Comparison of ENCODE assay signal across 16 cellular contexts in genomic region chr21:36476541-36476940, GRCh38. TPM values are rescaled to one million over a fixed set of nuclear protein-coding genes. Genes with fewer than 3 reads are reported as not detected.
A peak's percentile ranks its signal among the peaks of the same experiment; 100 is the strongest.
DNase-seq lines count a peak whose midpoint lies in the region; ATAC-seq, FAIRE-seq and TF ChIP-seq lines count a peak whose summit lies in the region.
"Not testable (repeated sequence)": the region's sequence is repeated elsewhere in the genome, so short reads cannot be mapped to it uniquely, and the experiment has no call there.
"Had no signal": no experiment of that assay in that cellular context is flagged by ENCODE, and none has a peak within 500 bp of the region (broad histone marks: within the 10 kb centered on the region; RNA-seq: fewer than 3 reads in every experiment).

No MANE protein-coding gene starts in this region.

- peaks cover 17% of the 10 kb centered on the region for H3K79me1 ChIP-seq in trophoblast cell (ENCODE audit: low read length)

- not testable (repeated sequence) for H3F3A ChIP-seq in PC-3 (ENCODE audit: low read length, unreplicated experiment)

- not testable (repeated sequence) for H3K14ac ChIP-seq in trophoblast cell (ENCODE audit: low read length)

- H3K27ac ChIP-seq in A549 = peak overlapping the region; percentile 81 to 87; a peak in 5 of 6 replicates
- peak overlapping the region; percentile 83; the same call in 1 of the 2 replicates for H3K27ac ChIP-seq in PC-3 (ENCODE audit: low read length)
- H3K27ac ChIP-seq in astrocyte (ENCODE audit: low read depth, low read length); small intestine (ENCODE audit: low read depth in 1 of 2, low read length in 1 of 2): not testable (repeated sequence)
- peak overlapping the region; percentile 94 for H3K27ac ChIP-seq in cardiac muscle cell
- peak overlapping the region; percentile 48 for H3K27ac ChIP-seq in HepG2 (ENCODE audit: extremely low read length, insufficient read depth, low read length)
- peak overlapping the region; percentile 8 for H3K27ac ChIP-seq in trophoblast cell (ENCODE audit: low read depth, low read length)
- H3K27ac ChIP-seq in stomach = peak overlapping the region in 3 of 5 donors; percentile 7 to 40 (median 19)

- not testable (repeated sequence) for H3K9ac ChIP-seq in PC-3 (ENCODE audit: low read length); astrocyte (ENCODE audit: low read length); trophoblast cell (ENCODE audit: low read length)
- H3K9ac ChIP-seq in HepG2 (ENCODE audit: insufficient read depth, low read depth, low read length) = 0 out of 2 replicates have a peak overlapping the region, but pooled peaks have one; percentile 54

- DNase-seq in A549 (ENCODE audit: low read depth in 1 of 2, low spot score in 1 of 2); PC-3; cardiac muscle cell (ENCODE audit: low read depth in 1 of 2, low spot score in 1 of 2); HepG2 (ENCODE audit: low spot score); trophoblast cell: not testable (repeated sequence)
- peak; percentile 30 for DNase-seq in astrocyte (ENCODE audit: low read depth)
- peak; percentile 23 for DNase-seq in small intestine
- DNase-seq in stomach = peak; percentile 67

- H3K4me1 Mint-ChIP-seq in astrocyte (ENCODE audit: low read depth, unreplicated experiment) = peaks cover 31% of the 10 kb centered on the region

- POLR2A ChIA-PET in A549 (lab: Yijun Ruan, JAX); PC-3 (lab: Charles Lee; ENCODE audit: unreplicated experiment); HepG2 (lab: Yijun Ruan, JAX): not testable (repeated sequence)

- not testable (repeated sequence) for H3K23ac ChIP-seq in trophoblast cell (ENCODE audit: low read length)

- intact Hi-C loops in PC-3 (cut with micrococcal nuclease); HepG2 (cut with micrococcal nuclease; ENCODE audit: unreplicated experiment); stomach (cut with DNase I; ENCODE audit: low total_unique reads): not testable (repeated sequence)

- not testable (repeated sequence) for TF ChIP-seq POLR2A in A549 (IDR thresholded peaks at IDR 0.05; ENCODE audit: low read length); HepG2 (IDR thresholded peaks at IDR 0.05; ENCODE audit: insufficient read depth in 1 of 2, low read depth in 2 of 2, low read length in 2 of 2); stomach (IDR thresholded peaks at IDR 0.05)

- H3K4me3 ChIP-seq in A549; PC-3 (ENCODE audit: low read length); astrocyte (ENCODE audit: insufficient read depth, low read depth, low read length); cardiac muscle cell; HepG2 (replicated peaks in 1 of 3; ENCODE audit: insufficient read depth in 1 of 3, low read depth in 2 of 3, low read length in 3 of 3); trophoblast cell (ENCODE audit: low read depth, low read length); small intestine (ENCODE audit: low read depth in 1 of 2, low read length in 2 of 2); stomach: not testable (repeated sequence)

- in situ Hi-C loops in HepG2 (cut with HindIII; ENCODE audit: extremely low pct_ligation_motif_present, low pct_unique_long_range_greater_than_20kb) = not testable (repeated sequence)

- H4K20me1 ChIP-seq in PC-3 (ENCODE audit: low read length); astrocyte (ENCODE audit: insufficient read depth, low read length); HepG2 (ENCODE audit: insufficient read depth, low read length): not testable (repeated sequence)

- CTCF ChIA-PET in A549 (lab: Yijun Ruan, JAX); PC-3 (lab: Charles Lee); HepG2 (lab: Yijun Ruan, JAX; ENCODE audit: low intra/inter-chr PET ratio, low total read pairs): not testable (repeated sequence)

- TF ChIP-seq EP300 in A549 (IDR thresholded peaks at IDR 0.05); HepG2 (IDR thresholded peaks at IDR 0.05; ENCODE audit: low read depth in 2 of 2, low read length in 2 of 2); HepG2 (CRISPR knock-in tag; IDR thresholded peaks at IDR 0.05; ENCODE audit: borderline replicate concordance); stomach (IDR thresholded peaks at IDR 0.05): not testable (repeated sequence)

- not testable (repeated sequence) for H3K9me2 ChIP-seq in PC-3 (replicated peaks; ENCODE audit: low read length)

- not testable (repeated sequence) for H3K27me3 ChIP-seq in PC-3 (ENCODE audit: low read length); astrocyte (ENCODE audit: insufficient read depth, low read length); cardiac muscle cell; HepG2 (ENCODE audit: control insufficient read depth in 1 of 2, insufficient read depth in 2 of 2, low read length in 2 of 2); trophoblast cell (ENCODE audit: insufficient read depth, low read length); small intestine (ENCODE audit: control insufficient read depth in 2 of 2, insufficient read depth in 2 of 2, low read length in 2 of 2); stomach

- H3K4ac ChIP-seq in trophoblast cell (ENCODE audit: low read depth, low read length) = not testable (repeated sequence)

- not testable (repeated sequence) for H3K4me3 Mint-ChIP-seq in astrocyte (ENCODE audit: unreplicated experiment)

- not testable (repeated sequence) for H3K27ac Mint-ChIP-seq in astrocyte (ENCODE audit: unreplicated experiment)

- not testable (repeated sequence) for H4K12ac ChIP-seq in trophoblast cell (ENCODE audit: low read depth, low read length)

- H3K79me2 ChIP-seq in PC-3 (ENCODE audit: low read length) (peaks cover 19% of the 10 kb centered on the region), HepG2 (ENCODE audit: insufficient read depth, low read length) (peaks cover 15% of the 10 kb centered on the region)
- not testable (repeated sequence) for H3K79me2 ChIP-seq in astrocyte (ENCODE audit: insufficient read depth, low read length); trophoblast cell (ENCODE audit: control insufficient read depth, insufficient read depth, low read length, poor library complexity)

- not testable (repeated sequence) for H3K36me3 ChIP-seq in PC-3 (ENCODE audit: low read depth, low read length); astrocyte (ENCODE audit: insufficient read depth, low read length); cardiac muscle cell; HepG2 (replicated peaks in 1 of 2; ENCODE audit: control insufficient read depth in 1 of 2, insufficient read depth in 2 of 2, low read length in 2 of 2); trophoblast cell (ENCODE audit: control insufficient read depth in 1 of 2, insufficient read depth in 2 of 2, low read length in 2 of 2); small intestine (ENCODE audit: control insufficient read depth in 2 of 2, insufficient read depth in 2 of 2, low read length in 2 of 2); stomach

- not testable (repeated sequence) for FAIRE-seq in A549 (lab: Jason Lieb, UNC); astrocyte (lab: Jason Lieb, UNC); HepG2 (lab: Jason Lieb, UNC); small intestine (lab: Jason Lieb, UNC)

- not testable (repeated sequence) for H2BK120ac ChIP-seq in trophoblast cell (ENCODE audit: insufficient read depth, low read length, poor library complexity)

- not testable (repeated sequence) for BruUV-seq in PC-3 (replicated peaks; lab: Mats Ljungman, UMichigan); HepG2 (replicated peaks; lab: Mats Ljungman, UMichigan)

- not testable (repeated sequence) for H3K4me2 ChIP-seq in A549; PC-3 (ENCODE audit: low read length); astrocyte (ENCODE audit: low read length); trophoblast cell (ENCODE audit: low read length)
- H3K4me2 ChIP-seq in HepG2 (ENCODE audit: low read depth, low read length) = peak overlapping the region; percentile 96; the same call in 1 of the 2 replicates

- not testable (repeated sequence) for H2BK12ac ChIP-seq in trophoblast cell (ENCODE audit: low read length)

- not testable (repeated sequence) for ATAC-seq in A549, PC-3, HepG2

- H3K27me3 Mint-ChIP-seq in astrocyte (ENCODE audit: low read depth, unreplicated experiment) = not testable (repeated sequence)

- H2AFZ ChIP-seq in PC-3 (ENCODE audit: low read length); astrocyte (ENCODE audit: low read depth, low read length); HepG2 (ENCODE audit: low read length); trophoblast cell (ENCODE audit: insufficient read depth, low read length, poor library complexity): not testable (repeated sequence)

- H4K8ac ChIP-seq in trophoblast cell (ENCODE audit: low read depth, low read length) = not testable (repeated sequence)

- H3K18ac ChIP-seq in trophoblast cell (ENCODE audit: low read length) = not testable (repeated sequence)

- H4K91ac ChIP-seq in trophoblast cell (ENCODE audit: low read depth, low read length) = peak overlapping the region; percentile 65

- H3K9me3 Mint-ChIP-seq in astrocyte (ENCODE audit: unreplicated experiment) = not testable (repeated sequence)

- H3K36me3 Mint-ChIP-seq in astrocyte (ENCODE audit: low read depth, unreplicated experiment) = peaks cover 11% of the 10 kb centered on the region

- not testable (repeated sequence) for TF ChIP-seq RAD21 in A549 (conservative IDR thresholded peaks at IDR 0.05 in 1 of 2, IDR thresholded peaks at IDR 0.05 in 1 of 2); HepG2 (CRISPR knock-in tag; IDR thresholded peaks at IDR 0.05)

- WGBS in A549 (ENCODE audit: missing lambda C conversion rate) = 81% methylated on average over 5 of the region's 5 CpGs
- 84% methylated on average over 4 of the region's 5 CpGs for WGBS in HepG2 (ENCODE audit: low lambda C conversion rate)
- no CpG with 5 or more reads among the region's 5 CpGs for WGBS in trophoblast cell (ENCODE audit: extremely low coverage, insufficient coverage, insufficient read length)
- 52 to 73% (median 73%) methylated on average over 5 of the region's 5 CpGs for WGBS in small intestine, 3 donors
- WGBS in stomach, 5 donors = 39 to 66% (median 59%) methylated on average over 4 to 5 of the region's 5 CpGs

- not testable (repeated sequence) for H2AK5ac ChIP-seq in trophoblast cell (ENCODE audit: low read length)

- not testable (repeated sequence) for H3K9me3 ChIP-seq in A549; PC-3 (ENCODE audit: low read length); astrocyte (ENCODE audit: insufficient read depth, low read depth, low read length); cardiac muscle cell (ENCODE audit: low read depth); HepG2 (ENCODE audit: low read length); trophoblast cell (ENCODE audit: insufficient read depth, low read depth, low read length); small intestine (ENCODE audit: control insufficient read depth, low read depth); stomach

- TF ChIP-seq CTCF in A549 (IDR thresholded peaks at IDR 0.05); PC-3 (conservative IDR thresholded peaks at IDR 0.05; ENCODE audit: low read depth, low read length); astrocyte (IDR thresholded peaks at IDR 0.05; ENCODE audit: insufficient read depth, low read depth, low read length); cardiac muscle cell (IDR thresholded peaks at IDR 0.05; ENCODE audit: low read depth, low read length); HepG2 (CRISPR knock-in tag; IDR thresholded peaks at IDR 0.05); stomach (IDR thresholded peaks at IDR 0.05): not testable (repeated sequence)

- not testable (repeated sequence) for H2BK5ac ChIP-seq in trophoblast cell (ENCODE audit: low read depth, low read length, poor library complexity)

- peaks cover 47% of the 10 kb centered on the region for H3K4me1 ChIP-seq in A549
- peaks cover 36% of the 10 kb centered on the region for H3K4me1 ChIP-seq in PC-3 (ENCODE audit: insufficient read depth, low read length)
- peaks cover 34% of the 10 kb centered on the region for H3K4me1 ChIP-seq in astrocyte (ENCODE audit: insufficient read depth, low read length)
- H3K4me1 ChIP-seq in cardiac muscle cell (ENCODE audit: low read depth) = peaks cover 40% of the 10 kb centered on the region
- H3K4me1 ChIP-seq in HepG2 (ENCODE audit: insufficient read depth, low read length) = peaks cover 62% of the 10 kb centered on the region
- H3K4me1 ChIP-seq in trophoblast cell (ENCODE audit: control insufficient read depth in 1 of 2, insufficient read depth in 2 of 2, low read length in 2 of 2) = peaks cover 14 to 21% of the 10 kb centered on the region in 2 experiments
- H3K4me1 ChIP-seq in small intestine (ENCODE audit: control insufficient read depth in 2 of 2, insufficient read depth in 1 of 2, low read depth in 1 of 2, low read length in 1 of 2) = not testable (repeated sequence)
- peaks cover 11 to 31% (median 25%) of the 10 kb centered on the region in 4 donors for H3K4me1 ChIP-seq in stomach

RNA-seq across cellular contexts. Expression of gene CLDN14, which starts 3.4 kb away (rescaled TPM):
- polyA plus RNA-seq in A549 (2011; rRNA removed) = not detected in 2 replicates
- polyA plus RNA-seq in A549 (2012; cell fraction: cytosol; rRNA removed) = 0.04 and 0.13 TPM in 2 replicates
- 0.17 and 0.29 TPM in 2 replicates for polyA plus RNA-seq in A549 (2012; cell fraction: nucleus; rRNA removed)
- polyA plus RNA-seq in A549 (2017; fragmentation: RNase III; extraction: RNeasy Plus Mini Kit Qiagen cat#74134 plus additional on column Dnase treatment) = 0.05 TPM in 1 of 3 replicates, not detected in the others
- polyA minus RNA-seq in A549 (2011; rRNA and poly(A)+ RNA removed) = 0.19 TPM in 1 of 2 replicates, not detected in the other
- 8.9 and 10.9 TPM in 2 replicates for total RNA-seq in PC-3 (2014; rRNA removed)
- total RNA-seq in astrocyte = not detected in 2 replicates
- total RNA-seq in cardiac muscle cell = not detected in 2 replicates
- not detected in 2 replicates for polyA plus RNA-seq in cardiac muscle cell
- 0.77 and 1.1 TPM in 2 replicates for total RNA-seq in HepG2 (2016; rRNA removed; fragmentation: Illumina TruSeq; extraction: Trizol)
- total RNA-seq in HepG2 (2016; cell fraction: cytosol; rRNA removed; fragmentation: Illumina TruSeq; extraction: Trizol; ENCODE audit: low read depth) = 0.71 and 1.1 TPM in 2 replicates
- total RNA-seq in HepG2 (2016; cell fraction: insoluble cytoplasmic fraction; rRNA removed; fragmentation: Illumina TruSeq; extraction: Trizol) = 0.85 and 1.2 TPM in 2 replicates
- total RNA-seq in HepG2 (2016; cell fraction: membrane; rRNA removed; fragmentation: Illumina TruSeq; extraction: Trizol) = 1.3 and 1.5 TPM in 2 replicates
- total RNA-seq in HepG2 (2016; cell fraction: nucleus; rRNA removed; fragmentation: Illumina TruSeq; extraction: Trizol) = 1.1 and 1.3 TPM in 2 replicates
- polyA plus RNA-seq in HepG2 (2011; rRNA removed) = 1.4 and 3.7 TPM in 2 replicates
- polyA plus RNA-seq in HepG2 (2011; cell fraction: cytosol; rRNA removed) = 2.5 and 2.9 TPM in 2 replicates
- polyA plus RNA-seq in HepG2 (2011; cell fraction: nucleus; rRNA removed) = 4.2 and 6.3 TPM in 2 replicates
- 3.3 and 6.2 TPM in 2 replicates for polyA plus RNA-seq in HepG2 (2012)
- 0.24 and 0.27 TPM in 2 replicates for polyA plus RNA-seq in HepG2 (2016; cell fraction: cytosol; fragmentation: Illumina TruSeq; extraction: Trizol; ENCODE audit: low read depth)
- polyA plus RNA-seq in HepG2 (2016; cell fraction: insoluble cytoplasmic fraction; fragmentation: Illumina TruSeq; extraction: Trizol; ENCODE audit: low read depth) = 0.56 and 0.57 TPM in 2 replicates
- polyA plus RNA-seq in HepG2 (2016; cell fraction: membrane; fragmentation: Illumina TruSeq; extraction: Trizol; ENCODE audit: low read depth) = 0.61 and 0.64 TPM in 2 replicates
- 1.1 and 1.4 TPM in 2 replicates for polyA plus RNA-seq in HepG2 (2016; cell fraction: nucleus; fragmentation: Illumina TruSeq; extraction: Trizol; ENCODE audit: insufficient read depth, low read depth)
- polyA minus RNA-seq in HepG2 (2011; rRNA and poly(A)+ RNA removed; ENCODE audit: low replicate concordance) = 5.6 TPM in 1 of 2 replicates, not detected in the other
- 1.1 and 2.0 TPM in 2 replicates for polyA minus RNA-seq in HepG2 (2011; cell fraction: cytosol; rRNA and poly(A)+ RNA removed)
- 2.8 and 5.1 TPM in 2 replicates for polyA minus RNA-seq in HepG2 (2011; cell fraction: nucleus; rRNA and poly(A)+ RNA removed)
- 0.06 and 0.10 TPM in 2 replicates for polyA plus RNA-seq in trophoblast cell (2013)
- under 1 TPM in 1 of 3 donors, not detected in 2; 0.09 TPM for polyA plus RNA-seq in small intestine
- not detected for total RNA-seq in stomach
- under 1 TPM in 1 of 3 donors, not detected in 2; 0.48 TPM for polyA plus RNA-seq in stomach
- total RNA-seq: A172; A673; CD4-positive, alpha-beta memory T cell; CD4-positive, CD25-positive, alpha-beta regulatory T cell; CD8-positive, alpha-beta memory T cell; G401 had no signal
- polyA plus RNA-seq: AG04450; CD14-positive monocyte; CD4-positive, alpha-beta memory T cell; CD4-positive, CD25-positive, alpha-beta regulatory T cell; CD8-positive, alpha-beta memory T cell had no signal
